11 cellular contexts compared by ENCODE assay signal in the genomic region with DNA sequence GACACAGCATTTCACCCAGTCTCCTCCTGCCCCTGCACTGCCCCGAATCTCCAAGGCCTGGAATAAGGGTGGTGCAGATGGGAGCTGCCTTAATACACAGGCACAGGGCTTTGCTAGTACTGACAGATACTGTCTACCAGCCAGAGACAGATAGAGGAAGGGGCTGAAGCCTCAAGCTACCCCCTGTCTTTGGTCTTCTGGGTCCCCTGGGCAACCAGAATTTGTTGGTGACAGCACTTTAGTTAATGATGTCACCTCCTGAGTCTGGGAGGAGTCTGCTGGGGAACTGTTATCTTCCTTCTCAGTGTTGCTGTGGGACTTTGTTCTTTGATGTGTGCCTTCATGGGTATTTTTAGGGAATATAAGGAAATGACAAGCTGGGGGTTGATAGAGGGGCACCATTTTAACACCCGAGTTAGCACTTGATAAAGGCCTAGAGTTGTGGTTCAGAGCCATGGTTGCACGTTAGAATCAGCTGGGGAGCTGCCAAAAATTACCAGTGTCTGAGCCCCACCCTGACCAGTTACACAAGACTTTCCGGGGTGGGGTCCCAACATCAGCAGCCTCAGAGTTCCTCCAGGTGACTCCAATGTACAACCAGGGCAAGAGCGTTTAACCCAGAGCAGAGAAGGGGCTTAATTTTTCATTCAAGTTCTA.
DNase-seq lines count a peak whose midpoint lies in the region; ATAC-seq, FAIRE-seq and TF ChIP-seq lines count a peak whose summit lies in the region.
"Had no signal": no experiment of that assay in that cellular context is flagged by ENCODE, and none has a peak within 500 bp of the region (broad histone marks: within the 10 kb centered on the region; RNA-seq: fewer than 3 reads in every experiment).

No MANE protein-coding gene starts in this region.

- no TSS peak for BruUV-seq in Caco-2 (replicated peaks; lab: Mats Ljungman, UMichigan)

- H3K4me1 ChIP-seq in small intestine (ENCODE audit: control insufficient read depth in 2 of 2, insufficient read depth in 1 of 2, low read depth in 1 of 2, low read length in 1 of 2) (peaks cover 3 to 11% of the 10 kb centered on the region in 2 donors), Caco-2 (no peaks in the 10 kb centered on the region), neuronal stem cell (ENCODE audit: control insufficient read depth in 2 of 2, insufficient read depth in 1 of 2, low read depth in 1 of 2, low read length in 2 of 2) (peaks cover 5 to 9% of the 10 kb centered on the region in 2 donors)

- WGBS in small intestine, 3 donors = 11 to 43% (median 23%) methylated on average over 5 of the region's 5 CpGs
- WGBS in neuronal stem cell (ENCODE audit: extremely low coverage in 2 of 2, insufficient read length in 2 of 2, insufficient replicate concordance in 1 of 2), 2 donors = no CpG with 5 or more reads among the region's 5 CpGs

- no peak overlapping the region for H3K14ac ChIP-seq in neuronal stem cell (ENCODE audit: low read length)

- H3K4ac ChIP-seq in neuronal stem cell (ENCODE audit: low read length) = no peak overlapping the region

- no peaks in the 10 kb centered on the region for H3K9me3 ChIP-seq in small intestine (ENCODE audit: control insufficient read depth, low read depth)
- H3K9me3 ChIP-seq in Caco-2 = no peaks in the 10 kb centered on the region
- H3K9me3 ChIP-seq in neuronal stem cell (replicated peaks in 1 of 2; ENCODE audit: control insufficient read depth in 2 of 2, insufficient read depth in 1 of 2, low read depth in 1 of 2, low read length in 2 of 2) = no peaks in the 10 kb centered on the region
- H3K9me3 ChIP-seq: tibial nerve had no signal

- no peak overlapping the region for H4K91ac ChIP-seq in neuronal stem cell (ENCODE audit: low read depth, low read length, poor library complexity)

- POLR2A ChIA-PET in activated B cell treated with CpG ODN at 0.5 μM for 24 hours (lab: Charles Lee) = no interaction called here
- POLR2A ChIA-PET in Caco-2 (lab: Charles Lee) = no interaction called here

- no peak overlapping the region for H3K4me2 ChIP-seq in neuronal stem cell (ENCODE audit: insufficient read depth, low read length, poor library complexity, severe bottlenecking)

- H3K36me3 ChIP-seq in small intestine (ENCODE audit: control insufficient read depth in 2 of 2, insufficient read depth in 2 of 2, low read length in 2 of 2) (no peaks in the 10 kb centered on the region), Caco-2 (ENCODE audit: control insufficient read depth, insufficient read depth, low read length) (no peaks in the 10 kb centered on the region), neuronal stem cell (replicated peaks in 1 of 2; ENCODE audit: control insufficient read depth in 2 of 2, insufficient read depth in 2 of 2, low read length in 2 of 2) (peaks cover 0 to 1% of the 10 kb centered on the region in 2 donors)

- intact Hi-C loops in activated B cell treated with CpG ODN at 0.5 μM for 24 hours (cut with micrococcal nuclease) (no loop called here), Caco-2 (cut with micrococcal nuclease; ENCODE audit: unreplicated experiment) (no loop called here)

- H3K36me3 Mint-ChIP-seq in activated B cell treated with CpG ODN at 0.5 μM for 24 hours (ENCODE audit: low read depth) (no peaks in the 10 kb centered on the region), Caco-2 (ENCODE audit: insufficient read depth, unreplicated experiment) (no peaks in the 10 kb centered on the region)

- H3K79me1 ChIP-seq in neuronal stem cell (ENCODE audit: low read depth, low read length) = no peaks in the 10 kb centered on the region

- H3K18ac ChIP-seq in neuronal stem cell (ENCODE audit: low read length) = no peak overlapping the region

- H3K27ac ChIP-seq in small intestine (ENCODE audit: low read depth in 1 of 2, low read length in 1 of 2) (peak overlapping the region in 1 of 2 donors; percentile 45), neuronal stem cell (replicated peaks; ENCODE audit: low read length) (no peak overlapping the region)

- H3K27me3 Mint-ChIP-seq in activated B cell treated with CpG ODN at 0.5 μM for 24 hours = no peaks in the 10 kb centered on the region
- H3K27me3 Mint-ChIP-seq in Caco-2 (ENCODE audit: insufficient read depth, unreplicated experiment) = no peaks in the 10 kb centered on the region

- H3K9ac ChIP-seq in neuronal stem cell (ENCODE audit: low read depth, low read length, poor library complexity) = no peak overlapping the region

- DNase-seq in HUDEP-2 (lab: John Stamatoyannopoulos, UW; ENCODE audit: unreplicated experiment in 76 of 76) (peak in 74 of 76 experiments; percentile 23 to 92 (median 73)), activated B cell treated with CpG ODN at 0.5 μM for 24 hours (peak; percentile 11), small intestine (peak; percentile 70), Kasumi-1 (lab: John Stamatoyannopoulos, UW) (no peak), Caco-2 (no peak), neuronal stem cell (ENCODE audit: low spot score) (no peak)
- DNase-seq: foreskin fibroblast, NCI-H2081 treated with DMSO at 0.1 percent for 48 hours had no signal

- H3K4me1 Mint-ChIP-seq in activated B cell treated with CpG ODN at 0.5 μM for 24 hours = peaks cover 39% of the 10 kb centered on the region
- no peaks in the 10 kb centered on the region for H3K4me1 Mint-ChIP-seq in Caco-2 (ENCODE audit: low read depth, unreplicated experiment)

- no peak overlapping the region for H4K8ac ChIP-seq in neuronal stem cell (ENCODE audit: low read depth, low read length)

- no peak overlapping the region for H3K23ac ChIP-seq in neuronal stem cell (ENCODE audit: low read depth, low read length, poor library complexity)

- CTCF ChIA-PET in activated B cell treated with CpG ODN at 0.5 μM for 24 hours (lab: Charles Lee) = no interaction called here
- CTCF ChIA-PET in Caco-2 (lab: Charles Lee) = no interaction called here

- H3K4me3 ChIP-seq in small intestine (ENCODE audit: low read depth in 1 of 2, low read length in 2 of 2) (no peak overlapping the region), Caco-2 (ENCODE audit: low read depth, low read length) (no peak overlapping the region), neuronal stem cell (ENCODE audit: low read length in 2 of 2) (no peak overlapping the region)
- H3K4me3 ChIP-seq: tibial nerve had no signal

- no peak overlapping the region for H2BK12ac ChIP-seq in neuronal stem cell (ENCODE audit: low read length)

- no peak for FAIRE-seq in small intestine (lab: Jason Lieb, UNC)

- H2AFZ ChIP-seq in neuronal stem cell (ENCODE audit: low read length) = no peak overlapping the region

- H2AK5ac ChIP-seq in neuronal stem cell (ENCODE audit: low read depth, low read length) = no peak overlapping the region

- H3K4me3 Mint-ChIP-seq in activated B cell treated with CpG ODN at 0.5 μM for 24 hours = no peak overlapping the region
- no peak overlapping the region for H3K4me3 Mint-ChIP-seq in Caco-2 (ENCODE audit: unreplicated experiment)

- H3K27me3 ChIP-seq in small intestine (ENCODE audit: control insufficient read depth in 2 of 2, insufficient read depth in 2 of 2, low read length in 2 of 2) (no peaks in the 10 kb centered on the region), Caco-2 (replicated peaks; ENCODE audit: control insufficient read depth, insufficient read depth, low read length) (no peaks in the 10 kb centered on the region), neuronal stem cell (ENCODE audit: control insufficient read depth in 3 of 3, insufficient read depth in 3 of 3, low read depth in 1 of 3, low read length in 3 of 3) (no peaks in the 10 kb centered on the region)
- H3K27me3 ChIP-seq: tibial nerve had no signal

- H2BK5ac ChIP-seq in neuronal stem cell (ENCODE audit: low read length) = no peak overlapping the region

- TF ChIP-seq CTCF in activated B cell treated with CpG ODN at 0.5 μM for 24 hours (IDR thresholded peaks at IDR 0.05) (no peak), Caco-2 (IDR thresholded peaks at IDR 0.05; ENCODE audit: insufficient read depth in 1 of 2, low read depth in 1 of 2, low read length in 1 of 2, severe bottlenecking in 1 of 2, unreplicated experiment in 1 of 2) (no peak)

- H3K27ac Mint-ChIP-seq in activated B cell treated with CpG ODN at 0.5 μM for 24 hours (peak overlapping the region; percentile 21), Caco-2 (ENCODE audit: unreplicated experiment) (no peak overlapping the region)

- H3K9me3 Mint-ChIP-seq in activated B cell treated with CpG ODN at 0.5 μM for 24 hours = no peaks in the 10 kb centered on the region
- no peaks in the 10 kb centered on the region for H3K9me3 Mint-ChIP-seq in Caco-2 (ENCODE audit: unreplicated experiment)

- ATAC-seq in activated B cell treated with CpG ODN at 0.5 μM for 24 hours (ENCODE audit: low read depth) (no peak), esophagus mucosa (peak; percentile 68), HG03139 (IDR thresholded peaks at IDR 0.05; ENCODE audit: unreplicated experiment) (no peak)

- no peak overlapping the region for H2BK15ac ChIP-seq in neuronal stem cell (ENCODE audit: low read length)

- no peak overlapping the region for H2BK120ac ChIP-seq in neuronal stem cell (ENCODE audit: low read depth, low read length)

Comparison
In these comparisons a context has a peak if more than half of its experiments do, and no peak if none do; other contexts are left out.
1. DNase-seq: peak in HUDEP-2 (74 of 76), activated B cell treated with CpG ODN at 0.5 μM for 24 hours (single experiment) and small intestine (single experiment); none in Kasumi-1 (0 of 2), Caco-2 (0 of 2) and neuronal stem cell (single experiment).